ENCODE assay signal across 28 cellular contexts in the genomic region with DNA sequence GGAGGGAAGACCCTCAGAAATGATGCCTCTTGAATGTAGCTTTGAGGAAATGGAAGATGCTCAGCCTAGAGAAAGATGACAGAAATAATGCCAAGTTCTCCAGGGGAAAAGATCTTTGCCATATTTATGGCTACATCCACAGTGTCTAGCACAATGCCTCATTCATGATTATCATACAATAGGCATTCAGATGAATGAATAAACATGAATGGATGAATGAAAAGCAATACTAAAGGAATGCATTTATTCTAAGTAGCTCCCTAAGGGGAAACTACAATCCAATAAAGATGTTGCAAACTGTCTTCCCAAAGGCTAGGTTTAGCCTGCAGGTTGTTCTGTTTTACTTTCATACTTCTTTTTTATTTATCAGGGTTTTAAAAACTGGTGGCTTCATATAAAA. TPM values are rescaled to one million over a fixed set of nuclear protein-coding genes. Genes with fewer than 3 reads are reported as not detected.
"Had no signal": no experiment of that assay in that cellular context is flagged by ENCODE, and none has a peak within 500 bp of the region (broad histone marks: within the 10 kb centered on the region; RNA-seq: fewer than 3 reads in every experiment).

No MANE protein-coding gene starts in this region.

- H3K4me3 ChIP-seq: ascending aorta, heart right ventricle, left lung, lower lobe of right lung, mucosa of descending colon, spleen, testis, transverse colon had no signal

- H3K4me3 Mint-ChIP-seq: activated naive CD4-positive, alpha-beta T cell treated with anti-CD3 and anti-CD28 coated beads, Interleukin-2, amount 10 ng/mL, durations not matched to agents 7 days and 5 days; activated naive CD8-positive, alpha-beta T cell treated with anti-CD3 and anti-CD28 coated beads, Interleukin-2, amount 10 ng/mL, durations not matched to agents 7 days and 5 days; activated T-cell treated with anti-CD3 and anti-CD28 coated beads, Interleukin-2, amount 50 U/mL, for 24 hours; effector memory CD8-positive, alpha-beta T cell; natural killer cell treated with Interleukin-12 subunit alpha and Interleukin-12 subunit beta and Interleukin-15 and Interleukin-18, amount 100 ng/mL, for 72 hours; T-helper 1 cell treated with Interleukin-12 subunit alpha and Interleukin-12 subunit beta and Interleukin-4 antibody, amounts not matched to agents 30 μg/mL and 1 μg/mL, for 36 hours had no signal

- H3K4me1 ChIP-seq: testis, transverse colon had no signal

- DNase-seq: activated CD4-positive, alpha-beta T cell treated with anti-CD3 and anti-CD28 coated beads for 4 hours; activated CD4-positive, alpha-beta T cell treated with anti-CD3 and anti-CD28 coated beads, Interleukin-2, amount 50 U/mL, for 48 hours; activated CD8-positive, alpha-beta memory T cell treated with anti-CD3 and anti-CD28 coated beads, Interleukin-2, amount 50 U/mL, for 48 hours; activated gamma-delta T cell; activated naive CD4-positive, alpha-beta T cell treated with anti-CD3 and anti-CD28 coated beads, Interleukin-2, amount 10 ng/mL, durations not matched to agents 7 days and 5 days; activated naive CD8-positive, alpha-beta T cell treated with anti-CD3 and anti-CD28 coated beads, Interleukin-2, amount 10 ng/mL, durations not matched to agents 7 days and 5 days; activated T-cell treated with anti-CD3 and anti-CD28 coated beads, Interleukin-2, amount 50 U/mL, for 24 hours; brain microvascular endothelial cell; caudate nucleus; cortex of kidney; effector memory CD8-positive, alpha-beta T cell; heart right ventricle; left lung; lower lobe of right lung; mesendoderm; mucosa of descending colon; posterior cingulate gyrus; right cardiac atrium; spleen; stimulated activated naive CD4-positive, alpha-beta T cell; SW 1271; T-helper 9 cell; testis; transverse colon had no signal

- H3K27ac ChIP-seq: ascending aorta, brain microvascular endothelial cell, heart right ventricle, left lung, lower lobe of right lung, testis, transverse colon, VCaP had no signal

- H3K36me3 ChIP-seq: brain microvascular endothelial cell, left lung, lower lobe of right lung, transverse colon had no signal

- H3K27me3 ChIP-seq: ascending aorta, brain microvascular endothelial cell, heart right ventricle, left lung, spleen, testis, transverse colon had no signal

- H3K27me3 Mint-ChIP-seq: activated naive CD4-positive, alpha-beta T cell treated with anti-CD3 and anti-CD28 coated beads, Interleukin-2, amount 10 ng/mL, durations not matched to agents 7 days and 5 days; activated naive CD8-positive, alpha-beta T cell treated with anti-CD3 and anti-CD28 coated beads, Interleukin-2, amount 10 ng/mL, durations not matched to agents 7 days and 5 days; effector memory CD8-positive, alpha-beta T cell; natural killer cell treated with Interleukin-12 subunit alpha and Interleukin-12 subunit beta and Interleukin-15 and Interleukin-18, amount 100 ng/mL, for 72 hours had no signal

- H3K4me1 Mint-ChIP-seq: activated naive CD4-positive, alpha-beta T cell treated with anti-CD3 and anti-CD28 coated beads, Interleukin-2, amount 10 ng/mL, durations not matched to agents 7 days and 5 days; activated naive CD8-positive, alpha-beta T cell treated with anti-CD3 and anti-CD28 coated beads, Interleukin-2, amount 10 ng/mL, durations not matched to agents 7 days and 5 days had no signal

- H3K9me3 ChIP-seq: ascending aorta, lower lobe of right lung, mucosa of descending colon, testis had no signal

- H3K27ac Mint-ChIP-seq: activated naive CD4-positive, alpha-beta T cell treated with anti-CD3 and anti-CD28 coated beads, Interleukin-2, amount 10 ng/mL, durations not matched to agents 7 days and 5 days; activated naive CD8-positive, alpha-beta T cell treated with anti-CD3 and anti-CD28 coated beads, Interleukin-2, amount 10 ng/mL, durations not matched to agents 7 days and 5 days; activated T-cell treated with anti-CD3 and anti-CD28 coated beads, Interleukin-2, amount 50 U/mL, for 24 hours; effector memory CD8-positive, alpha-beta T cell; natural killer cell treated with Interleukin-12 subunit alpha and Interleukin-12 subunit beta and Interleukin-15 and Interleukin-18, amount 100 ng/mL, for 72 hours; T-helper 1 cell treated with Interleukin-12 subunit alpha and Interleukin-12 subunit beta and Interleukin-4 antibody, amounts not matched to agents 30 μg/mL and 1 μg/mL, for 36 hours had no signal

- H3K36me3 Mint-ChIP-seq: activated naive CD4-positive, alpha-beta T cell treated with anti-CD3 and anti-CD28 coated beads, Interleukin-2, amount 10 ng/mL, durations not matched to agents 7 days and 5 days; activated naive CD8-positive, alpha-beta T cell treated with anti-CD3 and anti-CD28 coated beads, Interleukin-2, amount 10 ng/mL, durations not matched to agents 7 days and 5 days; natural killer cell treated with Interleukin-12 subunit alpha and Interleukin-12 subunit beta and Interleukin-15 and Interleukin-18, amount 100 ng/mL, for 72 hours had no signal

RNA-seq across cellular contexts. Expression of a gene that starts 12.0 kb away (rescaled TPM):
- total RNA-seq: activated naive CD8-positive, alpha-beta T cell treated with anti-CD3 and anti-CD28 coated beads, Interleukin-2, amount 10 ng/mL, durations not matched to agents 7 days and 5 days; natural killer cell treated with Interleukin-12 subunit alpha and Interleukin-12 subunit beta and Interleukin-15 and Interleukin-18, amount 100 ng/mL, for 72 hours had no signal
